Comparison of ENCODE assay signal across 10 cellular contexts in the genomic region with DNA sequence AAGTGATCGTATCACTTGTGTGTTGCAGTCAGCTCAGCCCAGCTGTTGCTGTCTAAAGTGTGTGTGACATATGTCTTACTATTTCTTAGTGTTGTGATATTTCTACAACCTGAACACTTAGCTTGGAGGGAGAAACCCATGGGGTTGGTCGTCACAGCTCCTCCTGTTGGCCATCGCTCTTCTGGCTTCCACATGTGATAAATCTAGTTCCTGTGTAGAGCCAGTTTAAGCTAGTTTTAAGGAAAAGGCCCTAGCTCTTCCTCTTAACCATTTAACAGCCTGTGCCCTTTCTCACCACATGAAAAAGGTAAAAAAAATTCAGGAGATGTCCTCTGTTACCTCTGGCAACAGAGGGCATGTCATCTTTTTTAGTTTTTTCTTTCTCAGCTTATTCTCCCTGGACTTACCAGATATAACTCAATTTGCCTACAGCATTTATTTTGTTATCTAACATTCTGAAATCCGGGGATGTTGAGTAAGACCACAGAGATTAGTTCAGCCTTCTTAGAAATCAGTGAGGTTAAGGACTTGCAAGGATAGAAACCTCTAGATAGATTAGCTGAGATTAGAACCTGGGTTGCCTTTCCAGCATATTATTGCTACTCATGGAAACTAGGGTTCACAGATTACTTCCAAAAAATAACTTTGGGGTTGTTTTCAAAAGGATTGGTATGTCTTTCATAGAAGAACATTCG.
DNase-seq lines count a peak whose midpoint lies in the region; ATAC-seq, FAIRE-seq and TF ChIP-seq lines count a peak whose summit lies in the region.
"Had no signal": no experiment of that assay in that cellular context is flagged by ENCODE, and none has a peak within 500 bp of the region (broad histone marks: within the 10 kb centered on the region; RNA-seq: fewer than 3 reads in every experiment).

No MANE protein-coding gene starts in this region.

- H2BK120ac ChIP-seq in mesendoderm (ENCODE audit: low read depth, low read length), result no peak overlapping the region

- no peaks in the 10 kb centered on the region for H3K79me1 ChIP-seq in mesendoderm (ENCODE audit: low read length)

- no peaks in the 10 kb centered on the region for H3K9me3 Mint-ChIP-seq in activated CD8-positive, alpha-beta T cell treated with anti-CD3 and anti-CD28 coated beads, Interleukin-2, amount 10 ng/mL, durations not matched to agents 7 days and 5 days (ENCODE audit: insufficient read depth)

- no peaks in the 10 kb centered on the region for H3K4me1 ChIP-seq in mesendoderm (ENCODE audit: control insufficient read depth, low read depth, low read length)
- H3K4me1 ChIP-seq: upper lobe of left lung had no signal

- H2BK15ac ChIP-seq in mesendoderm (replicated peaks; ENCODE audit: low read depth), result no peak overlapping the region

- no peak overlapping the region for H3K4me3 Mint-ChIP-seq in activated CD8-positive, alpha-beta T cell treated with anti-CD3 and anti-CD28 coated beads, Interleukin-2, amount 10 ng/mL, durations not matched to agents 7 days and 5 days

- H3K9ac ChIP-seq in mesendoderm (ENCODE audit: low read length), result no peak overlapping the region

- no peaks in the 10 kb centered on the region for H3K27me3 ChIP-seq in mesendoderm (ENCODE audit: insufficient read depth, low read length, poor library complexity)
- H3K27me3 ChIP-seq: upper lobe of left lung had no signal

- H3K27me3 Mint-ChIP-seq in activated CD8-positive, alpha-beta T cell treated with anti-CD3 and anti-CD28 coated beads, Interleukin-2, amount 10 ng/mL, durations not matched to agents 7 days and 5 days (ENCODE audit: low read depth), result no peaks in the 10 kb centered on the region

- DNase-seq in DMS53 (lab: John Stamatoyannopoulos, UW) (peak; percentile 43), KBM-7 (peak; percentile 73), mesendoderm (peak; percentile 68), NCI-H2029 (lab: John Stamatoyannopoulos, UW) (no peak), cortex of kidney (lab: John Stamatoyannopoulos, UW) (no peak), GM12891 (ENCODE audit: insufficient read length, low spot score) (no peak)
- DNase-seq in activated CD8-positive, alpha-beta T cell treated with anti-CD3 and anti-CD28 coated beads, Interleukin-2, amount 10 ng/mL, durations not matched to agents 7 days and 5 days, result peak; percentile 45
- DNase-seq: retina, upper lobe of left lung had no signal

- no peak overlapping the region for H4K8ac ChIP-seq in mesendoderm (ENCODE audit: low read depth, low read length)

- peaks cover 13% of the 10 kb centered on the region for H3K4me1 Mint-ChIP-seq in activated CD8-positive, alpha-beta T cell treated with anti-CD3 and anti-CD28 coated beads, Interleukin-2, amount 10 ng/mL, durations not matched to agents 7 days and 5 days (ENCODE audit: low read depth)

- no peaks in the 10 kb centered on the region for H3K79me2 ChIP-seq in mesendoderm (ENCODE audit: control insufficient read depth, insufficient read depth, low read length)

- in situ Hi-C loops in KBM-7 (cut with MboI; ENCODE audit: low pct_unique_long_range_greater_than_20kb, low sequenced_read_pairs), result no loop called here

- H3K4me2 ChIP-seq in mesendoderm (ENCODE audit: low read length), result no peak overlapping the region

- CTCF ChIA-PET in activated CD8-positive, alpha-beta T cell treated with anti-CD3 and anti-CD28 coated beads, Interleukin-2, amount 10 ng/mL, durations not matched to agents 7 days and 5 days (lab: Charles Lee), result interaction anchor here (0.6 to 3.7 kb wide), 15 partner anchors 8 to 509 kb away, joined by 3 to 14 read pairs (median 6); a partner anchor contains a TSS

- WGBS in mesendoderm (ENCODE audit: extremely low coverage, insufficient coverage, low lambda C conversion rate), result no CpG with 5 or more reads among the region's 5 CpGs

- no peak overlapping the region for H3K56ac ChIP-seq in mesendoderm (ENCODE audit: low read length)

- no peak overlapping the region for H2BK5ac ChIP-seq in mesendoderm (ENCODE audit: low read length)

- H3K18ac ChIP-seq in mesendoderm (ENCODE audit: low read length), result no peak overlapping the region

- H3K27ac ChIP-seq in mesendoderm (ENCODE audit: low read depth, low read length), result no peak overlapping the region
- H3K27ac ChIP-seq: upper lobe of left lung had no signal

- no peak overlapping the region for H3K4me3 ChIP-seq in mesendoderm (ENCODE audit: low read length)
- H3K4me3 ChIP-seq: upper lobe of left lung had no signal

- H2AK5ac ChIP-seq in mesendoderm (ENCODE audit: low read length), result no peak overlapping the region

- no peak for TF ChIP-seq POLR2A in GM12891 (IDR thresholded peaks at IDR 0.05; ENCODE audit: low read depth, low read length)

- no peak overlapping the region for H4K5ac ChIP-seq in mesendoderm (ENCODE audit: low read length)

- FAIRE-seq in GM12891 (lab: Jason Lieb, UNC), result no peak

- peaks cover 53% of the 10 kb centered on the region for H3K36me3 Mint-ChIP-seq in activated CD8-positive, alpha-beta T cell treated with anti-CD3 and anti-CD28 coated beads, Interleukin-2, amount 10 ng/mL, durations not matched to agents 7 days and 5 days (ENCODE audit: low read depth)

- H3K4ac ChIP-seq in mesendoderm (ENCODE audit: low read depth, low read length), result no peak overlapping the region

- H3K36me3 ChIP-seq in mesendoderm (ENCODE audit: control insufficient read depth, insufficient read depth, low read length), result peaks cover 3% of the 10 kb centered on the region

- H3K27ac Mint-ChIP-seq in activated CD8-positive, alpha-beta T cell treated with anti-CD3 and anti-CD28 coated beads, Interleukin-2, amount 10 ng/mL, durations not matched to agents 7 days and 5 days, result no peak overlapping the region

- peak; percentile 39 for ATAC-seq in activated CD8-positive, alpha-beta T cell treated with anti-CD3 and anti-CD28 coated beads, Interleukin-2, amount 10 ng/mL, durations not matched to agents 7 days and 5 days
- ATAC-seq in HG02642 (IDR thresholded peaks at IDR 0.05; ENCODE audit: poor library complexity, unreplicated experiment), result no peak

- H3K23ac ChIP-seq in mesendoderm (ENCODE audit: low read length), result no peak overlapping the region

- POLR2A ChIA-PET in activated CD8-positive, alpha-beta T cell treated with anti-CD3 and anti-CD28 coated beads, Interleukin-2, amount 10 ng/mL, durations not matched to agents 7 days and 5 days (lab: Charles Lee), result interaction anchor here (3.1 kb wide), 1 partner anchor 121 kb away, joined by 17 read pairs; a partner anchor contains a TSS

TF ChIP-seq in GM12891, 5 proteins besides CTCF, POLR2A, EP300 and RAD21:
- TF ChIP-seq POU2F2 (IDR thresholded peaks at IDR 0.05; ENCODE audit: low read depth, low read length), result no peak
- TF ChIP-seq TAF1 (IDR thresholded peaks at IDR 0.05; ENCODE audit: low read depth, low read length), result no peak
- TF ChIP-seq PAX5 (IDR thresholded peaks at IDR 0.05; ENCODE audit: insufficient read depth, low read length, severe bottlenecking), result no peak
- TF ChIP-seq SPI1 (IDR thresholded peaks at IDR 0.05; ENCODE audit: low read depth, low read length), result no peak
- no peak for TF ChIP-seq POLR2AphosphoS5 (IDR thresholded peaks at IDR 0.05; ENCODE audit: low read depth, low read length)
TF ChIP-seq in GM12891: peak in this region for 0.

Comparison
In these comparisons a context has a peak if more than half of its experiments do, and no peak if none do; other contexts are left out.
1. DNase-seq: peak in DMS53 (single experiment), KBM-7 (single experiment), activated CD8-positive, alpha-beta T cell treated with anti-CD3 and anti-CD28 coated beads, Interleukin-2, amount 10 ng/mL, durations not matched to agents 7 days and 5 days (single experiment) and mesendoderm (single experiment); none in NCI-H2029 (single experiment), cortex of kidney (single experiment) and GM12891 (single experiment).